In genomic region chr9:92292338-92293074, GRCh38 we compare ENCODE assay signal across 8 cellular contexts. TPM values are rescaled to one million over a fixed set of nuclear protein-coding genes. Genes with fewer than 3 reads are reported as not detected.
A peak's percentile ranks its signal among the peaks of the same experiment; 100 is the strongest.
DNase-seq lines count a peak whose midpoint lies in the region; ATAC-seq, FAIRE-seq and TF ChIP-seq lines count a peak whose summit lies in the region.

No MANE protein-coding gene starts in this region.

- H3K4me1 ChIP-seq in CD8-positive, alpha-beta T cell (ENCODE audit: insufficient read depth, low read length), result peaks cover 25% of the 10 kb centered on the region
- peaks cover 12% of the 10 kb centered on the region for H3K4me1 ChIP-seq in mucosa of stomach (ENCODE audit: control insufficient read depth, insufficient read depth, low read length)

- H3K9me3 ChIP-seq in CD8-positive, alpha-beta T cell (ENCODE audit: low read length), result no peaks in the 10 kb centered on the region
- H3K9me3 ChIP-seq in KOPT-K1 (ENCODE audit: insufficient read depth, low read length, poor library complexity, severe bottlenecking) (no peaks in the 10 kb centered on the region), mucosa of stomach (ENCODE audit: control insufficient read depth, low read length) (no peaks in the 10 kb centered on the region)

- peaks cover 42% of the 10 kb centered on the region for H3K36me3 Mint-ChIP-seq in CD8-positive, alpha-beta T cell

- H3K27me3 ChIP-seq in CD8-positive, alpha-beta T cell (ENCODE audit: insufficient read depth, low read length), result no peaks in the 10 kb centered on the region
- no peaks in the 10 kb centered on the region for H3K27me3 ChIP-seq in bronchial epithelial cell (ENCODE audit: control insufficient read depth, insufficient read depth, low read length)
- no peaks in the 10 kb centered on the region for H3K27me3 ChIP-seq in mucosa of stomach (ENCODE audit: control insufficient read depth, insufficient read depth, low read length)

- CTCF ChIA-PET in CD8-positive, alpha-beta T cell (lab: Charles Lee), result interaction anchor here (0.9 to 1.3 kb wide), 2 partner anchors 14 to 1274 kb away, joined by 3 read pairs; no protein-coding TSS in a partner anchor

- H3K27ac Mint-ChIP-seq in CD8-positive, alpha-beta T cell, result peak overlapping the region; percentile 70

- no peak for DNase-seq in CD8-positive, alpha-beta T cell
- DNase-seq in bronchial epithelial cell (ENCODE audit: low read depth) (peak; percentile 80), activated gamma-delta T cell (lab: John Stamatoyannopoulos, UW) (no peak), NCI-H2171 (lab: John Stamatoyannopoulos, UW) (no peak)
- no peak for DNase-seq in NK-92 treated with Interleukin-12 subunit alpha and Interleukin-12 subunit beta, amount 100 ng/mL, for 24 hours (lab: John Stamatoyannopoulos, UW)

- H3K4me1 Mint-ChIP-seq in CD8-positive, alpha-beta T cell (ENCODE audit: low read depth), result peaks cover 44% of the 10 kb centered on the region

- no peaks in the 10 kb centered on the region for H3K9me3 Mint-ChIP-seq in CD8-positive, alpha-beta T cell

- FAIRE-seq in bronchial epithelial cell (lab: Jason Lieb, UNC), result no peak

- H3K9ac ChIP-seq in mucosa of stomach (ENCODE audit: low read length), result peak overlapping the region; percentile 63

- peak overlapping the region; percentile 88 for H3K4me3 ChIP-seq in CD8-positive, alpha-beta T cell (ENCODE audit: low read depth, low read length)
- H3K4me3 ChIP-seq in bronchial epithelial cell (ENCODE audit: low read depth, low read length) (peak overlapping the region; percentile 54), mucosa of stomach (ENCODE audit: low read length) (peak overlapping the region; percentile 40)

- no peak for TF ChIP-seq CTCF in CD8-positive, alpha-beta T cell (IDR thresholded peaks at IDR 0.05)
- no peak for TF ChIP-seq CTCF in bronchial epithelial cell (IDR thresholded peaks at IDR 0.05; ENCODE audit: insufficient read depth, low read length, severe bottlenecking)

- H3K27ac ChIP-seq in CD8-positive, alpha-beta T cell (ENCODE audit: low read depth, low read length), result peak overlapping the region; percentile 90
- peak overlapping the region; percentile 80 for H3K27ac ChIP-seq in KOPT-K1 (ENCODE audit: low read depth, low read length, poor library complexity, severe bottlenecking)

- peak overlapping the region; percentile 99 for H3K4me3 Mint-ChIP-seq in CD8-positive, alpha-beta T cell

- H3K27me3 Mint-ChIP-seq in CD8-positive, alpha-beta T cell (ENCODE audit: low read depth), result no peaks in the 10 kb centered on the region

- no peak for ATAC-seq in CD8-positive, alpha-beta T cell
- no peak for ATAC-seq in HG03280 (IDR thresholded peaks at IDR 0.05; ENCODE audit: unreplicated experiment)

- peaks cover 8% of the 10 kb centered on the region for H3K36me3 ChIP-seq in CD8-positive, alpha-beta T cell (ENCODE audit: insufficient read depth, low read length)
- peaks cover 54% of the 10 kb centered on the region for H3K36me3 ChIP-seq in KOPT-K1 (ENCODE audit: insufficient read depth, low read length)
- peaks cover 6% of the 10 kb centered on the region for H3K36me3 ChIP-seq in bronchial epithelial cell (ENCODE audit: control insufficient read depth, insufficient read depth, low read length)
- no peaks in the 10 kb centered on the region for H3K36me3 ChIP-seq in mucosa of stomach (ENCODE audit: control insufficient read depth, insufficient read depth, low read length)

- POLR2A ChIA-PET in CD8-positive, alpha-beta T cell (lab: Charles Lee), result interaction anchor here (0.6 to 1.7 kb wide), 2 partner anchors 8 to 33 kb away, joined by 6 read pairs; partner anchors contain the start of gene CENPP

- intact Hi-C loops in CD8-positive, alpha-beta T cell (cut with DNase I, micrococcal nuclease), result loop anchor here (1.0 to 10.0 kb wide), 10 partner anchors 33 to 1282 kb away; partner anchors contain the start of genes CENPP (in 2 of the 2), IPPK (in 2 of the 2), NOL8 (in 2 of the 2) and SPTLC1 (in 2 of the 2)

RNA-seq across cellular contexts. Expression of gene IARS1, which starts 1.0 kb away (rescaled TPM):
- 10 to 100 TPM; 64.2 to 66.2 TPM for total RNA-seq in CD8-positive, alpha-beta T cell
- total RNA-seq in bronchial epithelial cell, result 379 and 631 TPM in 2 replicates

RNA-seq across cellular contexts. Expression of gene NOL8, which starts 32.6 kb away (rescaled TPM):
- total RNA-seq in CD8-positive, alpha-beta T cell, result 10 to 100 TPM; 63.2 to 69.0 TPM
- 15.7 and 19.7 TPM in 2 replicates for total RNA-seq in bronchial epithelial cell

RNA-seq across cellular contexts. Expression of gene CENPP, which starts 33.2 kb away (rescaled TPM):
- total RNA-seq in CD8-positive, alpha-beta T cell, result 1 to 10 TPM; 2.8 to 4.6 TPM
- 0.38 and 1.3 TPM in 2 replicates for total RNA-seq in bronchial epithelial cell
